ENCODE assay signal across 12 cellular contexts in genomic region chr11:31045335-31045734, GRCh38.
DNase-seq lines count a peak whose midpoint lies in the region; ATAC-seq and TF ChIP-seq lines count a peak whose summit lies in the region.
"Had no signal": no experiment of that assay in that cellular context is flagged by ENCODE, and none has a peak within 500 bp of the region (broad histone marks: within the 10 kb centered on the region; RNA-seq: fewer than 3 reads in every experiment).

No MANE protein-coding gene starts in this region.

- H3K27me3 Mint-ChIP-seq in nephron progenitor cell (ENCODE audit: low read depth, poor library complexity), result peaks cover 3% of the 10 kb centered on the region

- peak; percentile 68 for TF ChIP-seq CTCF in LNCAP (IDR thresholded peaks at IDR 0.05)
- peak; percentile 32 for TF ChIP-seq CTCF in cardiac fibroblast (IDR thresholded peaks at IDR 0.05; ENCODE audit: low read depth, low read length)
- TF ChIP-seq CTCF in nephron progenitor cell (IDR thresholded peaks at IDR 0.05), result peak; percentile 39

- H3K9me3 Mint-ChIP-seq in nephron progenitor cell, result no peaks in the 10 kb centered on the region
- H3K9me3 Mint-ChIP-seq: activated T-helper 1 cell treated with anti-CD3 and anti-CD28 coated beads, Interleukin-12 subunit alpha, Interleukin-12 subunit beta, Interleukin-2, Interleukin-4 antibody, amounts not matched to agents 30 ng/mL and 10 ng/mL and 1 ng/mL, durations not matched to agents 14 hours and 24 hours and 36 hours had no signal

- H3K36me3 Mint-ChIP-seq in nephron progenitor cell (ENCODE audit: low read depth), result no peaks in the 10 kb centered on the region

- no peaks in the 10 kb centered on the region for H3K4me1 Mint-ChIP-seq in nephron progenitor cell

- H3K4me3 Mint-ChIP-seq in nephron progenitor cell, result no peak overlapping the region
- H3K4me3 Mint-ChIP-seq: activated T-helper 1 cell treated with anti-CD3 and anti-CD28 coated beads, Interleukin-12 subunit alpha, Interleukin-12 subunit beta, Interleukin-2, Interleukin-4 antibody, amounts not matched to agents 30 ng/mL and 10 ng/mL and 1 ng/mL, durations not matched to agents 14 hours and 24 hours and 36 hours had no signal

- DNase-seq in NCI-H345 (lab: John Stamatoyannopoulos, UW) (peak; percentile 3), NCI-H345 treated with DMSO at 0.1 percent for 48 hours (lab: John Stamatoyannopoulos, UW; ENCODE audit: unreplicated experiment) (no peak), cardiac fibroblast (ENCODE audit: low read depth in 2 of 2) (peak; percentile 2 to 37), nephron progenitor cell (no peak), HPDE6-E6E7 (ENCODE audit: extremely low spot score) (no peak), anterior cingulate cortex (lab: John Stamatoyannopoulos, UW) (no peak)
- DNase-seq: MG63, T-helper 1 cell, upper lobe of left lung had no signal

- H3K27ac Mint-ChIP-seq in nephron progenitor cell, result no peak overlapping the region
- H3K27ac Mint-ChIP-seq: activated T-helper 1 cell treated with anti-CD3 and anti-CD28 coated beads, Interleukin-12 subunit alpha, Interleukin-12 subunit beta, Interleukin-2, Interleukin-4 antibody, amounts not matched to agents 30 ng/mL and 10 ng/mL and 1 ng/mL, durations not matched to agents 14 hours and 24 hours and 36 hours had no signal

- H3K4me3 ChIP-seq in cardiac fibroblast (replicated peaks in 1 of 2; ENCODE audit: low read depth in 2 of 2, low read length in 2 of 2), result no peak overlapping the region
- H3K4me3 ChIP-seq: MG63, upper lobe of left lung had no signal

- ATAC-seq in HG02938 (IDR thresholded peaks at IDR 0.05; ENCODE audit: unreplicated experiment), result no peak

Comparison
In these comparisons a context has a peak if more than half of its experiments do, and no peak if none do; other contexts are left out.
1. DNase-seq: peak in NCI-H345 (single experiment) and cardiac fibroblast (2 of 2); none in NCI-H345 treated with DMSO at 0.1 percent for 48 hours (single experiment), nephron progenitor cell (single experiment), HPDE6-E6E7 (single experiment) and anterior cingulate cortex (0 of 58).
2. Peak in every context shown above with its lines, with median percentiles within 50 percentile points of each other: CTCF ChIP-seq.